In genomic region chr3:53145109-53146077, GRCh38 we compare ENCODE assay signal across 25 cellular contexts. TPM values are rescaled to one million over a fixed set of nuclear protein-coding genes. Genes with fewer than 3 reads are reported as not detected.
DNase-seq lines count a peak whose midpoint lies in the region; ATAC-seq and TF ChIP-seq lines count a peak whose summit lies in the region.
"Had no signal": no experiment of that assay in that cellular context is flagged by ENCODE, and none has a peak within 500 bp of the region (broad histone marks: within the 10 kb centered on the region; RNA-seq: fewer than 3 reads in every experiment).

No MANE protein-coding gene starts in this region.

- H3K4me3 Mint-ChIP-seq in stimulated activated effector memory CD8-positive, alpha-beta T cell treated with anti-CD3 and anti-CD28 coated beads, Interleukin-12 subunit alpha, Interleukin-12 subunit beta, amount 100 ng/mL, for 72 hours = no peak overlapping the region
- H3K4me3 Mint-ChIP-seq: activated CD4-positive, alpha-beta memory T cell treated with anti-CD3 and anti-CD28 coated beads for 36 hours; activated naive CD8-positive, alpha-beta T cell; activated T-cell treated with anti-CD3 and anti-CD28 coated beads, Interleukin-2, amount 50 U/mL, for 24 hours; HFFc6 had no signal

- H3K36me3 ChIP-seq in H7 (replicated peaks; ENCODE audit: control insufficient read depth, insufficient read depth, low read length) = no peaks in the 10 kb centered on the region
- H3K36me3 ChIP-seq: BE2C, brain microvascular endothelial cell, neutrophil had no signal

- DNase-seq in H7 = peak; percentile 10
- DNase-seq in NCI-H526 (lab: John Stamatoyannopoulos, UW) = peak; percentile 54 to 82
- DNase-seq in left kidney (ENCODE audit: low read depth, low spot score) = peak; percentile 53
- DNase-seq in stimulated activated effector memory CD8-positive, alpha-beta T cell treated with anti-CD3 and anti-CD28 coated beads, Interleukin-12 subunit alpha, Interleukin-12 subunit beta, amount 100 ng/mL, for 72 hours (ENCODE audit: low spot score in 2 of 2) = no peak
- no peak for DNase-seq in iPS-NIHi11 (ENCODE audit: low spot score)
- DNase-seq in GM20000 (ENCODE audit: low spot score) = no peak
- no peak for DNase-seq in NCI-H2029 treated with DMSO at 0.1 percent for 48 hours (lab: John Stamatoyannopoulos, UW)
- DNase-seq in stimulated activated CD4-positive, alpha-beta T cell treated with anti-CD3 and anti-CD28 coated beads, Interleukin-2, amount 100 ng/mL, for 48 hours = no peak
- DNase-seq: activated CD4-positive, alpha-beta memory T cell treated with anti-CD3 and anti-CD28 coated beads for 36 hours; activated T-cell treated with anti-CD3 and anti-CD28 coated beads, Interleukin-2, amount 50 U/mL, for 24 hours; BE2C; brain microvascular endothelial cell; DMS79 treated with DMSO at 0.1 percent for 48 hours; HFFc6; KG1; NCI-H1105 treated with DMSO at 0.1 percent for 48 hours; NCI-H226; SK-N-SH; stimulated activated CD4-positive, alpha-beta T cell treated with anti-CD3 and anti-CD28 coated beads, Interleukin-4, amount 100 ng/mL, for 1 hour; stimulated activated CD8-positive, alpha-beta memory T cell treated with anti-CD3 and anti-CD28 coated beads, Interleukin-4, amount 100 ng/mL, for 48 hours had no signal

- H3K27me3 ChIP-seq in H7 (ENCODE audit: control insufficient read depth, insufficient read depth, low read length) = no peaks in the 10 kb centered on the region
- H3K27me3 ChIP-seq: BE2C, brain microvascular endothelial cell, dorsolateral prefrontal cortex, neutrophil had no signal

- H3K4me3 ChIP-seq in H7 (ENCODE audit: insufficient read depth, low read depth, low read length) = no peak overlapping the region
- H3K4me3 ChIP-seq: dorsolateral prefrontal cortex had no signal

- H3K9me3 Mint-ChIP-seq in stimulated activated effector memory CD8-positive, alpha-beta T cell treated with anti-CD3 and anti-CD28 coated beads, Interleukin-12 subunit alpha, Interleukin-12 subunit beta, amount 100 ng/mL, for 72 hours = no peaks in the 10 kb centered on the region
- H3K9me3 Mint-ChIP-seq: activated CD4-positive, alpha-beta memory T cell treated with anti-CD3 and anti-CD28 coated beads for 36 hours; activated T-cell treated with anti-CD3 and anti-CD28 coated beads, Interleukin-2, amount 50 U/mL, for 24 hours; HFFc6 had no signal

- H3K36me3 Mint-ChIP-seq in stimulated activated effector memory CD8-positive, alpha-beta T cell treated with anti-CD3 and anti-CD28 coated beads, Interleukin-12 subunit alpha, Interleukin-12 subunit beta, amount 100 ng/mL, for 72 hours = no peaks in the 10 kb centered on the region
- H3K36me3 Mint-ChIP-seq: activated CD4-positive, alpha-beta memory T cell treated with anti-CD3 and anti-CD28 coated beads for 36 hours; activated naive CD8-positive, alpha-beta T cell had no signal

- H3K4me1 Mint-ChIP-seq in stimulated activated effector memory CD8-positive, alpha-beta T cell treated with anti-CD3 and anti-CD28 coated beads, Interleukin-12 subunit alpha, Interleukin-12 subunit beta, amount 100 ng/mL, for 72 hours = no peaks in the 10 kb centered on the region

- TF ChIP-seq CTCF in GM20000 (IDR thresholded peaks at IDR 0.05; ENCODE audit: extremely low read depth, missing control alignments) = no peak

- ATAC-seq in stimulated activated effector memory CD8-positive, alpha-beta T cell treated with anti-CD3 and anti-CD28 coated beads, Interleukin-12 subunit alpha, Interleukin-12 subunit beta, amount 100 ng/mL, for 72 hours = no peak
- ATAC-seq: esophagus mucosa, sciatic nerve had no signal

- peak overlapping the region; percentile 40 for H3K27ac Mint-ChIP-seq in stimulated activated effector memory CD8-positive, alpha-beta T cell treated with anti-CD3 and anti-CD28 coated beads, Interleukin-12 subunit alpha, Interleukin-12 subunit beta, amount 100 ng/mL, for 72 hours
- H3K27ac Mint-ChIP-seq: activated CD4-positive, alpha-beta memory T cell treated with anti-CD3 and anti-CD28 coated beads for 36 hours; activated naive CD8-positive, alpha-beta T cell; activated T-cell treated with anti-CD3 and anti-CD28 coated beads, Interleukin-2, amount 50 U/mL, for 24 hours; HFFc6 had no signal

RNA-seq across cellular contexts. Expression of gene RFT1, which starts 15.2 kb away (rescaled TPM):
- 9.5 and 10.4 TPM in 2 replicates for total RNA-seq in H7 (2014; rRNA removed; shearing (Covaris generic))

RNA-seq across cellular contexts. Expression of gene PRKCD, which starts 15.6 kb away (rescaled TPM):
- 2.9 and 3.1 TPM in 2 replicates for total RNA-seq in H7 (2014; rRNA removed; shearing (Covaris generic))

Comparison
In these comparisons a context has a peak if more than half of its experiments do, and no peak if none do; other contexts are left out.
1. DNase-seq: peak in H7 (single experiment), NCI-H526 (2 of 2) and left kidney (single experiment); none in stimulated activated effector memory CD8-positive, alpha-beta T cell treated with anti-CD3 and anti-CD28 coated beads, Interleukin-12 subunit alpha, Interleukin-12 subunit beta, amount 100 ng/mL, for 72 hours (0 of 2), iPS-NIHi11 (single experiment), GM20000 (single experiment), NCI-H2029 treated with DMSO at 0.1 percent for 48 hours (single experiment) and stimulated activated CD4-positive, alpha-beta T cell treated with anti-CD3 and anti-CD28 coated beads, Interleukin-2, amount 100 ng/mL, for 48 hours (0 of 2).